18 cellular contexts compared by ENCODE assay signal in genomic region chr5:103890313-103890712, GRCh38.
DNase-seq lines count a peak whose midpoint lies in the region; ATAC-seq and TF ChIP-seq lines count a peak whose summit lies in the region.
"Had no signal": no experiment of that assay in that cellular context is flagged by ENCODE, and none has a peak within 500 bp of the region (broad histone marks: within the 10 kb centered on the region; RNA-seq: fewer than 3 reads in every experiment).

No MANE protein-coding gene starts in this region.

- no peak for TF ChIP-seq CTCF in PC-3 (conservative IDR thresholded peaks at IDR 0.05; ENCODE audit: low read depth, low read length)
- TF ChIP-seq CTCF in dorsolateral prefrontal cortex (IDR thresholded peaks at IDR 0.05 in 54 of 56, conservative IDR thresholded peaks at IDR 0.05 in 2 of 56; ENCODE audit: low read depth in 1 of 56, partially characterized antibody in 56 of 56) = peak in 1 of 56 donors; percentile 7
- no peak for TF ChIP-seq CTCF in stomach (IDR thresholded peaks at IDR 0.05)
- no peak for TF ChIP-seq CTCF in MCF 10A (IDR thresholded peaks at IDR 0.05; ENCODE audit: unreplicated experiment)
- TF ChIP-seq CTCF in nephron progenitor cell (IDR thresholded peaks at IDR 0.05) = no peak

- no peak overlapping the region for H3K4me3 Mint-ChIP-seq in MCF 10A (ENCODE audit: unreplicated experiment)
- H3K4me3 Mint-ChIP-seq in nephron progenitor cell = no peak overlapping the region
- H3K4me3 Mint-ChIP-seq: CD4-positive, CD25-positive, alpha-beta regulatory T cell; CD8-positive, alpha-beta memory T cell had no signal

- CTCF ChIA-PET in PC-3 (lab: Charles Lee) = no interaction called here
- CTCF ChIA-PET in MCF 10A (lab: Yijun Ruan, JAX) = no interaction called here

- no peak overlapping the region for H3K27ac ChIP-seq in PC-3 (ENCODE audit: low read length)
- peak overlapping the region in 58 of 59 donors; percentile 40 to 99 (median 90) for H3K27ac ChIP-seq in dorsolateral prefrontal cortex
- H3K27ac ChIP-seq in substantia nigra (ENCODE audit: low read depth, low read length, poor library complexity, severe bottlenecking) = peak overlapping the region; percentile 91
- no peak overlapping the region for H3K27ac ChIP-seq in stomach
- H3K27ac ChIP-seq: GM23248 had no signal

- intact Hi-C loops in PC-3 (cut with micrococcal nuclease) (no loop called here), dorsolateral prefrontal cortex (cut with DNase I) (no loop called here), stomach (cut with DNase I; ENCODE audit: low total_unique reads) (no loop called here), MCF 10A (cut with micrococcal nuclease) (no loop called here)

- no peak overlapping the region for H3K4me2 ChIP-seq in PC-3 (ENCODE audit: low read length)

- no peak for ATAC-seq in PC-3
- no peak for ATAC-seq in SK-N-SH treated with all-trans-retinoic acid at 6 μM for 48 hours

- 0 out of 2 replicates have a peak overlapping the region, but pooled peaks have one; percentile 69 for H2AFZ ChIP-seq in PC-3 (ENCODE audit: low read length)
- H2AFZ ChIP-seq: GM23248 had no signal

- H3K27ac Mint-ChIP-seq in MCF 10A (ENCODE audit: low read depth, unreplicated experiment) = no peak overlapping the region
- H3K27ac Mint-ChIP-seq in nephron progenitor cell = no peak overlapping the region
- H3K27ac Mint-ChIP-seq: CD4-positive, CD25-positive, alpha-beta regulatory T cell; CD8-positive, alpha-beta memory T cell had no signal

- TF ChIP-seq EP300 in stomach (IDR thresholded peaks at IDR 0.05) = no peak

- H3K4me3 ChIP-seq in PC-3 (ENCODE audit: low read length) = no peak overlapping the region
- peak overlapping the region in 58 of 59 donors; percentile 6 to 75 (median 50) for H3K4me3 ChIP-seq in dorsolateral prefrontal cortex
- no peak overlapping the region for H3K4me3 ChIP-seq in stomach
- H3K4me3 ChIP-seq: GM23248, HAP-1 had no signal

- no peaks in the 10 kb centered on the region for H3K36me3 ChIP-seq in PC-3 (ENCODE audit: low read depth, low read length)
- H3K36me3 ChIP-seq in stomach = no peaks in the 10 kb centered on the region
- H3K36me3 ChIP-seq: BE2C, HAP-1 had no signal

- POLR2A ChIA-PET in PC-3 (lab: Charles Lee; ENCODE audit: unreplicated experiment) = no interaction called here
- POLR2A ChIA-PET in MCF 10A (lab: Yijun Ruan, JAX) = no interaction called here

- no peaks in the 10 kb centered on the region for H3K36me3 Mint-ChIP-seq in MCF 10A (ENCODE audit: insufficient read depth, unreplicated experiment)
- H3K36me3 Mint-ChIP-seq in nephron progenitor cell (ENCODE audit: low read depth) = no peaks in the 10 kb centered on the region
- H3K36me3 Mint-ChIP-seq: CD4-positive, CD25-positive, alpha-beta regulatory T cell; CD8-positive, alpha-beta memory T cell had no signal

- H3K9me3 Mint-ChIP-seq in MCF 10A (ENCODE audit: unreplicated experiment) = no peaks in the 10 kb centered on the region
- no peaks in the 10 kb centered on the region for H3K9me3 Mint-ChIP-seq in nephron progenitor cell

- H3K27me3 Mint-ChIP-seq in MCF 10A (ENCODE audit: insufficient read depth, unreplicated experiment) (no peaks in the 10 kb centered on the region), nephron progenitor cell (ENCODE audit: low read depth, poor library complexity) (peaks cover 5% of the 10 kb centered on the region)
- H3K27me3 Mint-ChIP-seq: CD4-positive, CD25-positive, alpha-beta regulatory T cell; CD8-positive, alpha-beta memory T cell had no signal

- no peaks in the 10 kb centered on the region for H4K20me1 ChIP-seq in PC-3 (ENCODE audit: low read length)

- H3K27me3 ChIP-seq in PC-3 (ENCODE audit: low read length) = no peaks in the 10 kb centered on the region
- H3K27me3 ChIP-seq in dorsolateral prefrontal cortex = no peaks in the 10 kb centered on the region
- H3K27me3 ChIP-seq in stomach = no peaks in the 10 kb centered on the region
- H3K27me3 ChIP-seq: BE2C had no signal

- no peak for TF ChIP-seq POLR2A in stomach (IDR thresholded peaks at IDR 0.05)

- H3K9me3 ChIP-seq in PC-3 (ENCODE audit: low read length) = no peaks in the 10 kb centered on the region
- H3K9me3 ChIP-seq in stomach = peaks cover 0 to 5% (median 0%) of the 10 kb centered on the region in 4 donors
- H3K9me3 ChIP-seq: BE2C, HAP-1 had no signal

- H3K9ac ChIP-seq in PC-3 (ENCODE audit: low read length) = no peak overlapping the region
- H3K9ac ChIP-seq: GM23248 had no signal

- no TSS peak for BruUV-seq in PC-3 (replicated peaks; lab: Mats Ljungman, UMichigan)
- no TSS peak for BruUV-seq in MCF 10A (replicated peaks; lab: Mats Ljungman, UMichigan)

- 60 to 83% (median 79%) methylated on average over 1 of the region's 1 CpG for WGBS in stomach, 5 donors

- no peaks in the 10 kb centered on the region for H3K79me2 ChIP-seq in PC-3 (ENCODE audit: low read length)

- H3F3A ChIP-seq in PC-3 (ENCODE audit: low read length, unreplicated experiment) = no peaks in the 10 kb centered on the region

- no peak for DNase-seq in PC-3
- no peak for DNase-seq in dorsolateral prefrontal cortex
- DNase-seq in substantia nigra (lab: John Stamatoyannopoulos, UW) = no peak
- DNase-seq in stomach = no peak
- DNase-seq in MCF 10A (ENCODE audit: unreplicated experiment) = no peak
- no peak for DNase-seq in nephron progenitor cell
- DNase-seq: ACHN; BE2C; C1 segment of cervical spinal cord; CD4-positive, CD25-positive, alpha-beta regulatory T cell; CD8-positive, alpha-beta memory T cell; COR-L47; DMS 273 treated with DMSO at 0.1 percent for 48 hours; DMS53; GM23248; IMR-90 had no signal

- H3K9me2 ChIP-seq in PC-3 (replicated peaks; ENCODE audit: low read length) = no peaks in the 10 kb centered on the region

- H3K4me1 ChIP-seq in PC-3 (ENCODE audit: insufficient read depth, low read length) = peaks cover 8% of the 10 kb centered on the region
- H3K4me1 ChIP-seq in stomach = no peaks in the 10 kb centered on the region

- no peaks in the 10 kb centered on the region for H3K4me1 Mint-ChIP-seq in MCF 10A (ENCODE audit: insufficient read depth, unreplicated experiment)
- peaks cover 7% of the 10 kb centered on the region for H3K4me1 Mint-ChIP-seq in nephron progenitor cell
- H3K4me1 Mint-ChIP-seq: CD4-positive, CD25-positive, alpha-beta regulatory T cell; CD8-positive, alpha-beta memory T cell had no signal

TF ChIP-seq in SK-N-SH treated with all-trans-retinoic acid at 6 μM for 48 hours, 23 proteins besides CTCF, POLR2A, EP300 and RAD21 (continues in another document):
- TF ChIP-seq ZNF70 (CRISPR knock-in tag; IDR thresholded peaks at IDR 0.05) (no peak), ISL1 (CRISPR knock-in tag; IDR thresholded peaks at IDR 0.05) (no peak), ZNF565 (CRISPR knock-in tag; conservative IDR thresholded peaks at IDR 0.05; ENCODE audit: low read depth) (no peak), ARNTL (CRISPR knock-in tag; IDR thresholded peaks at IDR 0.05; ENCODE audit: borderline replicate concordance, low read depth) (no peak), ESRRG (CRISPR knock-in tag; IDR thresholded peaks at IDR 0.05) (no peak), SNAI2 (CRISPR knock-in tag; IDR thresholded peaks at IDR 0.05) (no peak), PATZ1 (CRISPR knock-in tag; IDR thresholded peaks at IDR 0.05; ENCODE audit: borderline replicate concordance) (no peak), RARB (CRISPR knock-in tag; IDR thresholded peaks at IDR 0.05) (no peak), POU6F1 (CRISPR knock-in tag; IDR thresholded peaks at IDR 0.05; ENCODE audit: borderline replicate concordance, low read depth) (no peak), ZNF8 (CRISPR knock-in tag; IDR thresholded peaks at IDR 0.05) (no peak), OSR1 (CRISPR knock-in tag; IDR thresholded peaks at IDR 0.05) (no peak), BACH2 (CRISPR knock-in tag; IDR thresholded peaks at IDR 0.05; ENCODE audit: borderline replicate concordance) (no peak), CSRNP3 (CRISPR knock-in tag; IDR thresholded peaks at IDR 0.05) (no peak)

Comparison
In these comparisons a context has a peak if more than half of its experiments do, and no peak if none do; other contexts are left out.
1. H3K27ac ChIP-seq: peak in dorsolateral prefrontal cortex (58 of 59) and substantia nigra (single experiment); none in PC-3 (single experiment) and stomach (0 of 5).
2. H3K4me3 ChIP-seq: peak in dorsolateral prefrontal cortex (58 of 59); none in PC-3 (single experiment) and stomach (0 of 4).